ENCODE assay signal across 20 cellular contexts in the genomic region with DNA sequence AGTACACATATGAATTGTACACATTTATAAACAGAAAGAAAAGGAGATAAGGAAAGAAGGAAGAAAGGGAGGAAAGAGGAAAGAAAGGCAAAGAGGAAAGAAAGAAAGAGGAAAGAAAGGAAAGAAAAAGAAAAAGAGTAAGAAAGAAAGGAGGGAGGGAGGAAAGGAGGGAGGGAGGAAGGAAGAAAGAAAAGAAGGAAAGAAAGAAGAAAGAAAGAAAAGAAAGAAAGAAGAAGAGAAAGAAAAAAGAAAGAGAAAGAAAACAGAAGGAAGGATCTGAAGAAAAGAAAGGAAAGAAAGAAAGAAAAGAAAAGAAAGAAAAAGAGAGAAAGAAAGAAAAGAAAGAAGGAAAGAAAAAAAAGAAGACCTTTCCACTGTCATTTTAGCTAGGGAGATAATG.
DNase-seq lines count a peak whose midpoint lies in the region; ATAC-seq, FAIRE-seq and TF ChIP-seq lines count a peak whose summit lies in the region.
"Had no signal": no experiment of that assay in that cellular context is flagged by ENCODE, and none has a peak within 500 bp of the region (broad histone marks: within the 10 kb centered on the region; RNA-seq: fewer than 3 reads in every experiment).

No MANE protein-coding gene starts in this region.

- no peaks in the 10 kb centered on the region for H3K4me1 Mint-ChIP-seq in activated CD8-positive, alpha-beta T cell treated with anti-CD3 and anti-CD28 coated beads for 36 hours (ENCODE audit: low read depth)
- H3K4me1 Mint-ChIP-seq in activated CD8-positive, alpha-beta T cell treated with anti-CD3 and anti-CD28 coated beads, Interleukin-2, amount 10 ng/mL, durations not matched to agents 7 days and 5 days (ENCODE audit: low read depth): no peaks in the 10 kb centered on the region
- H3K4me1 Mint-ChIP-seq in GM23338 (peaks cover 13% of the 10 kb centered on the region), nephron progenitor cell (peaks cover 63% of the 10 kb centered on the region)
- H3K4me1 Mint-ChIP-seq: CD8-positive, alpha-beta memory T cell had no signal

- H2AK5ac ChIP-seq in mesendoderm (ENCODE audit: low read length): no peak overlapping the region

- in situ Hi-C loops in K562 (cut with MboI): no loop called here

- no peak overlapping the region for H3K9ac ChIP-seq in K562 (ENCODE audit: insufficient read depth in 1 of 2, low read depth in 2 of 2, low read length in 2 of 2)
- no peak overlapping the region for H3K9ac ChIP-seq in mesendoderm (ENCODE audit: low read length)
- H3K9ac ChIP-seq: BLaER1 treated with 17β-estradiol and CSF1 and Interleukin-3, amounts not matched to agents 10 nM and 100 nM had no signal

- CTCF ChIA-PET in activated CD8-positive, alpha-beta T cell treated with anti-CD3 and anti-CD28 coated beads for 36 hours (lab: Charles Lee): no interaction called here
- CTCF ChIA-PET in activated CD8-positive, alpha-beta T cell treated with anti-CD3 and anti-CD28 coated beads, Interleukin-2, amount 10 ng/mL, durations not matched to agents 7 days and 5 days (lab: Charles Lee): no interaction called here
- CTCF ChIA-PET in K562 (lab: Yijun Ruan, JAX; ENCODE audit: low intra/inter-chr PET ratio): no interaction called here

- no peak overlapping the region for H3K23ac ChIP-seq in mesendoderm (ENCODE audit: low read length)

- TF ChIP-seq POLR2A in K562 (conservative IDR thresholded peaks at IDR 0.05): no peak

- no peaks in the 10 kb centered on the region for H3F3A ChIP-seq in GM23338 (replicated peaks; ENCODE audit: low read depth)

- FAIRE-seq in K562 (lab: Jason Lieb, UNC): no peak
- FAIRE-seq: A549, GM12878, H1 had no signal

- H3K27me3 ChIP-seq in GM23338 (ENCODE audit: insufficient read depth) (no peaks in the 10 kb centered on the region), K562 (ENCODE audit: control insufficient read depth in 2 of 2, insufficient read depth in 2 of 2, low read length in 2 of 2) (no peaks in the 10 kb centered on the region), mesendoderm (ENCODE audit: insufficient read depth, low read length, poor library complexity) (no peaks in the 10 kb centered on the region)

- H3K56ac ChIP-seq in mesendoderm (ENCODE audit: low read length): no peak overlapping the region

- TF ChIP-seq CTCF in activated CD8-positive, alpha-beta T cell treated with anti-CD3 and anti-CD28 coated beads for 36 hours (IDR thresholded peaks at IDR 0.05): peak; percentile 26
- TF ChIP-seq CTCF in GM23338 (conservative IDR thresholded peaks at IDR 0.05; ENCODE audit: low read depth in 2 of 2): no peak
- no peak for TF ChIP-seq CTCF in K562 (IDR thresholded peaks at IDR 0.05 in 2 of 3, conservative IDR thresholded peaks at IDR 0.05 in 1 of 3; ENCODE audit: insufficient read depth in 2 of 3, low read depth in 1 of 3, low read length in 3 of 3)
- no peak for TF ChIP-seq CTCF in nephron progenitor cell (IDR thresholded peaks at IDR 0.05)

- H3K4me3 ChIP-seq in GM23338 (no peak overlapping the region), K562 (no peak overlapping the region), mesendoderm (ENCODE audit: low read length) (no peak overlapping the region)
- H3K4me3 ChIP-seq: A549; BLaER1 treated with 17β-estradiol and CSF1 and Interleukin-3, amounts not matched to agents 10 nM and 100 nM; GM12878; HAP-1 had no signal

- no peak overlapping the region for H3K4ac ChIP-seq in mesendoderm (ENCODE audit: low read depth, low read length)

- no peaks in the 10 kb centered on the region for H3K9me2 ChIP-seq in GM23338 (ENCODE audit: insufficient read depth)

- no peak for TF ChIP-seq RAD21 in K562 (CRISPR knock-in tag; conservative IDR thresholded peaks at IDR 0.05 in 1 of 2, IDR thresholded peaks at IDR 0.05 in 1 of 2)

- intact Hi-C loops in activated CD8-positive, alpha-beta T cell treated with anti-CD3 and anti-CD28 coated beads for 36 hours (cut with micrococcal nuclease): no loop called here
- intact Hi-C loops in K562 (cut with micrococcal nuclease): no loop called here

- POLR2A ChIA-PET in activated CD8-positive, alpha-beta T cell treated with anti-CD3 and anti-CD28 coated beads for 36 hours (lab: Charles Lee): no interaction called here
- POLR2A ChIA-PET in activated CD8-positive, alpha-beta T cell treated with anti-CD3 and anti-CD28 coated beads, Interleukin-2, amount 10 ng/mL, durations not matched to agents 7 days and 5 days (lab: Charles Lee): no interaction called here
- POLR2A ChIA-PET in K562 (lab: Yijun Ruan, JAX): no interaction called here

- H4K20me1 ChIP-seq in GM23338 (replicated peaks; ENCODE audit: insufficient read depth) (no peaks in the 10 kb centered on the region), K562 (replicated peaks; ENCODE audit: control insufficient read depth, insufficient read depth, low read length) (no peaks in the 10 kb centered on the region)
- H4K20me1 ChIP-seq: BLaER1 treated with 17β-estradiol and CSF1 and Interleukin-3, amounts not matched to agents 10 nM and 100 nM had no signal

- H3K36me3 Mint-ChIP-seq in activated CD8-positive, alpha-beta T cell treated with anti-CD3 and anti-CD28 coated beads for 36 hours (ENCODE audit: low read depth): no peaks in the 10 kb centered on the region
- H3K36me3 Mint-ChIP-seq in activated CD8-positive, alpha-beta T cell treated with anti-CD3 and anti-CD28 coated beads, Interleukin-2, amount 10 ng/mL, durations not matched to agents 7 days and 5 days (ENCODE audit: low read depth): no peaks in the 10 kb centered on the region
- no peaks in the 10 kb centered on the region for H3K36me3 Mint-ChIP-seq in GM23338 (ENCODE audit: low read depth)
- peaks cover 38% of the 10 kb centered on the region for H3K36me3 Mint-ChIP-seq in nephron progenitor cell (ENCODE audit: low read depth)
- H3K36me3 Mint-ChIP-seq: CD8-positive, alpha-beta memory T cell had no signal

- no peaks in the 10 kb centered on the region for H3K79me1 ChIP-seq in mesendoderm (ENCODE audit: low read length)

- H2AFZ ChIP-seq in GM23338 (peak overlapping the region; percentile 70), K562 (ENCODE audit: low read depth, low read length) (no peak overlapping the region)

- H3K4me2 ChIP-seq in GM23338: no peak overlapping the region
- no peak overlapping the region for H3K4me2 ChIP-seq in K562 (ENCODE audit: insufficient read depth, low read length)
- H3K4me2 ChIP-seq in mesendoderm (ENCODE audit: low read length): no peak overlapping the region
- H3K4me2 ChIP-seq: A549; BLaER1 treated with 17β-estradiol and CSF1 and Interleukin-3, amounts not matched to agents 10 nM and 100 nM had no signal

- no peak overlapping the region for H4K8ac ChIP-seq in mesendoderm (ENCODE audit: low read depth, low read length)

- DNase-seq in activated CD8-positive, alpha-beta T cell treated with anti-CD3 and anti-CD28 coated beads for 36 hours: no peak
- DNase-seq in activated CD8-positive, alpha-beta T cell treated with anti-CD3 and anti-CD28 coated beads, Interleukin-2, amount 10 ng/mL, durations not matched to agents 7 days and 5 days: no peak
- DNase-seq in GM23338 (ENCODE audit: low spot score) (no peak), K562 (ENCODE audit: extremely low read depth in 1 of 4, low spot score in 3 of 4) (no peak), nephron progenitor cell (no peak), midbrain (lab: John Stamatoyannopoulos, UW) (no peak), mesendoderm (no peak)
- DNase-seq in stimulated activated CD4-positive, alpha-beta T cell treated with anti-CD3 and anti-CD28 coated beads, Interleukin-12 subunit alpha, Interleukin-12 subunit beta, amount 100 ng/mL, for 4 hours: no peak
- DNase-seq: CD8-positive, alpha-beta memory T cell; COR-L47; DMS 273 treated with DMSO at 0.1 percent for 48 hours; DMS53; DND-41; EL had no signal

- no peaks in the 10 kb centered on the region for H3K9me3 ChIP-seq in K562 (replicated peaks; ENCODE audit: control insufficient read depth, insufficient read depth, low read depth, low read length)
- H3K9me3 ChIP-seq: A549, HAP-1 had no signal

- no peaks in the 10 kb centered on the region for H3K79me2 ChIP-seq in GM23338 (replicated peaks; ENCODE audit: insufficient read depth)
- H3K79me2 ChIP-seq in K562 (ENCODE audit: control insufficient read depth, insufficient read depth, low read length): no peaks in the 10 kb centered on the region
- no peaks in the 10 kb centered on the region for H3K79me2 ChIP-seq in mesendoderm (ENCODE audit: control insufficient read depth, insufficient read depth, low read length)

- no peak overlapping the region for H2BK5ac ChIP-seq in mesendoderm (ENCODE audit: low read length)

- H3K27me3 Mint-ChIP-seq in activated CD8-positive, alpha-beta T cell treated with anti-CD3 and anti-CD28 coated beads for 36 hours: no peaks in the 10 kb centered on the region
- no peaks in the 10 kb centered on the region for H3K27me3 Mint-ChIP-seq in activated CD8-positive, alpha-beta T cell treated with anti-CD3 and anti-CD28 coated beads, Interleukin-2, amount 10 ng/mL, durations not matched to agents 7 days and 5 days (ENCODE audit: low read depth)
- peaks cover 2% of the 10 kb centered on the region for H3K27me3 Mint-ChIP-seq in GM23338 (ENCODE audit: insufficient read depth, low read depth, poor library complexity)
- peaks cover 3% of the 10 kb centered on the region for H3K27me3 Mint-ChIP-seq in nephron progenitor cell (ENCODE audit: low read depth, poor library complexity)

- H2BK120ac ChIP-seq in mesendoderm (ENCODE audit: low read depth, low read length): no peak overlapping the region

- ATAC-seq in activated CD8-positive, alpha-beta T cell treated with anti-CD3 and anti-CD28 coated beads for 36 hours: no peak
- no peak for ATAC-seq in activated CD8-positive, alpha-beta T cell treated with anti-CD3 and anti-CD28 coated beads, Interleukin-2, amount 10 ng/mL, durations not matched to agents 7 days and 5 days
- ATAC-seq in GM23338 (no peak), K562 (no peak)
- ATAC-seq: A549, GM12878 had no signal

- TF ChIP-seq EP300 in K562 (IDR thresholded peaks at IDR 0.05; ENCODE audit: low read length): no peak

- no peaks in the 10 kb centered on the region for H3K9me1 ChIP-seq in K562 (ENCODE audit: control insufficient read depth, insufficient read depth, low read length)

- H3K27ac ChIP-seq in GM23338 (ENCODE audit: low read depth) (no peak overlapping the region), K562 (ENCODE audit: extremely low read depth, low read depth, low read length) (no peak overlapping the region), mesendoderm (ENCODE audit: low read depth, low read length) (no peak overlapping the region)
- H3K27ac ChIP-seq: 22Rv1; A549; BLaER1 treated with 17β-estradiol and CSF1 and Interleukin-3, amounts not matched to agents 10 nM and 100 nM had no signal

- no peak overlapping the region for H4K5ac ChIP-seq in mesendoderm (ENCODE audit: low read length)

- no peaks in the 10 kb centered on the region for H3K9me3 Mint-ChIP-seq in activated CD8-positive, alpha-beta T cell treated with anti-CD3 and anti-CD28 coated beads for 36 hours
- H3K9me3 Mint-ChIP-seq in activated CD8-positive, alpha-beta T cell treated with anti-CD3 and anti-CD28 coated beads, Interleukin-2, amount 10 ng/mL, durations not matched to agents 7 days and 5 days (ENCODE audit: insufficient read depth): peaks cover 3% of the 10 kb centered on the region
- H3K9me3 Mint-ChIP-seq in GM23338: peaks cover 5% of the 10 kb centered on the region; the same call in 1 of the 3 replicates
- peaks cover 39% of the 10 kb centered on the region for H3K9me3 Mint-ChIP-seq in nephron progenitor cell

- H2BK15ac ChIP-seq in mesendoderm (replicated peaks; ENCODE audit: low read depth): no peak overlapping the region

- H3K36me3 ChIP-seq in GM23338 (ENCODE audit: insufficient read depth): no peaks in the 10 kb centered on the region
- no peaks in the 10 kb centered on the region for H3K36me3 ChIP-seq in K562 (ENCODE audit: control insufficient read depth, insufficient read depth, low read length)
- H3K36me3 ChIP-seq in mesendoderm (ENCODE audit: control insufficient read depth, insufficient read depth, low read length): no peaks in the 10 kb centered on the region
- H3K36me3 ChIP-seq: BLaER1 treated with 17β-estradiol and CSF1 and Interleukin-3, amounts not matched to agents 10 nM and 100 nM; HAP-1 had no signal

- no TSS peak for BruUV-seq in K562 (replicated peaks; lab: Mats Ljungman, UMichigan)

- H3K4me3 Mint-ChIP-seq in activated CD8-positive, alpha-beta T cell treated with anti-CD3 and anti-CD28 coated beads for 36 hours: no peak overlapping the region
- H3K4me3 Mint-ChIP-seq in activated CD8-positive, alpha-beta T cell treated with anti-CD3 and anti-CD28 coated beads, Interleukin-2, amount 10 ng/mL, durations not matched to agents 7 days and 5 days: no peak overlapping the region
- no peak overlapping the region for H3K4me3 Mint-ChIP-seq in GM23338
- peak overlapping the region; percentile 72 for H3K4me3 Mint-ChIP-seq in nephron progenitor cell
- H3K4me3 Mint-ChIP-seq: CD8-positive, alpha-beta memory T cell had no signal

- no peak overlapping the region for H3K27ac Mint-ChIP-seq in activated CD8-positive, alpha-beta T cell treated with anti-CD3 and anti-CD28 coated beads for 36 hours
- H3K27ac Mint-ChIP-seq in activated CD8-positive, alpha-beta T cell treated with anti-CD3 and anti-CD28 coated beads, Interleukin-2, amount 10 ng/mL, durations not matched to agents 7 days and 5 days: no peak overlapping the region
- H3K27ac Mint-ChIP-seq in GM23338 (no peak overlapping the region), nephron progenitor cell (peak overlapping the region; percentile 100)

- H3K4me1 ChIP-seq in GM23338 (ENCODE audit: insufficient read depth) (0 out of 2 replicates have a peak, but pooled peaks cover 3% of the 10 kb centered on the region), K562 (replicated peaks in 1 of 2; ENCODE audit: control insufficient read depth in 2 of 2, insufficient read depth in 2 of 2, low read length in 2 of 2) (no peaks in the 10 kb centered on the region), mesendoderm (ENCODE audit: control insufficient read depth, low read depth, low read length) (no peaks in the 10 kb centered on the region)
- H3K4me1 ChIP-seq: A549; BLaER1 treated with 17β-estradiol and CSF1 and Interleukin-3, amounts not matched to agents 10 nM and 100 nM had no signal

- H3K18ac ChIP-seq in mesendoderm (ENCODE audit: low read length): no peak overlapping the region
